In genomic region chr12:53752651-53753050, GRCh38 we compare ENCODE assay signal across 20 cellular contexts. TPM values are rescaled to one million over a fixed set of nuclear protein-coding genes. Genes with fewer than 3 reads are reported as not detected.
A peak's percentile ranks its signal among the peaks of the same experiment; 100 is the strongest.
DNase-seq lines count a peak whose midpoint lies in the region; ATAC-seq, FAIRE-seq and TF ChIP-seq lines count a peak whose summit lies in the region.
"Had no signal": no experiment of that assay in that cellular context is flagged by ENCODE, and none has a peak within 500 bp of the region (broad histone marks: within the 10 kb centered on the region; RNA-seq: fewer than 3 reads in every experiment).

No MANE protein-coding gene starts in this region.

- no peak overlapping the region for H3K4me2 ChIP-seq in HepG2 (ENCODE audit: low read depth, low read length)
- peak overlapping the region; percentile 87 for H3K4me2 ChIP-seq in OCI-LY7 (ENCODE audit: low read length)
- H3K4me2 ChIP-seq: PC-9 had no signal

- TF ChIP-seq EP300 in HepG2 (IDR thresholded peaks at IDR 0.05; ENCODE audit: low read depth in 2 of 2, low read length in 2 of 2) = no peak
- no peak for TF ChIP-seq EP300 in HepG2 (CRISPR knock-in tag; IDR thresholded peaks at IDR 0.05; ENCODE audit: borderline replicate concordance)

- DNase-seq in HepG2 (ENCODE audit: low spot score) = no peak
- DNase-seq in right lobe of liver = no peak
- DNase-seq in OCI-LY7 (ENCODE audit: low spot score) = peak; percentile 42
- DNase-seq in NCI-H1930 (lab: John Stamatoyannopoulos, UW) = no peak
- no peak for DNase-seq in GM03348 (ENCODE audit: low spot score)
- DNase-seq in NCI-H1092 (lab: John Stamatoyannopoulos, UW) = no peak
- DNase-seq in activated CD8-positive, alpha-beta memory T cell treated with anti-CD3 and anti-CD28 coated beads, Interleukin-2, amount 50 U/mL, for 4 hours = no peak
- DNase-seq: BE2C; CD4-positive, alpha-beta T cell; DMS153; NCI-H1417 treated with DMSO at 0.1 percent for 48 hours; NCI-H2029; NCI-H345; NCI-H524 treated with DMSO at 0.1 percent for 48 hours; PC-9 had no signal

- ATAC-seq in HepG2 (no peak), right lobe of liver (no peak)

- in situ Hi-C loops in HepG2 (cut with HindIII; ENCODE audit: extremely low pct_ligation_motif_present, low pct_unique_long_range_greater_than_20kb) = loop anchor here (10.0 kb wide), 1 partner anchor 462 kb away; no protein-coding TSS in a partner anchor

- POLR2A ChIA-PET in HepG2 (lab: Yijun Ruan, JAX) = no interaction called here
- POLR2A ChIA-PET in OCI-LY7 (lab: Charles Lee) = interaction anchor here (0.6 to 1.5 kb wide), 3 partner anchors 19 to 265 kb away, joined by 3 to 5 read pairs (median 4); partner anchors contain the start of gene ATP5MC2

- no peak for FAIRE-seq in HepG2 (lab: Jason Lieb, UNC)
- FAIRE-seq: GM12892, HTR-8/SVneo had no signal

- H3K9ac ChIP-seq in HepG2 (ENCODE audit: insufficient read depth, low read depth, low read length) (no peak overlapping the region), iPS-20b (ENCODE audit: low read depth, low read length) (no peak overlapping the region)

- H2AFZ ChIP-seq in HepG2 (ENCODE audit: low read length) (no peak overlapping the region), OCI-LY7 (ENCODE audit: low read length) (peak overlapping the region; percentile 7; the same call in 1 of the 2 replicates)
- H2AFZ ChIP-seq: PC-9 had no signal

- H3K9me3 ChIP-seq in HepG2 (ENCODE audit: low read length) = no peaks in the 10 kb centered on the region
- H3K9me3 ChIP-seq in right lobe of liver = no peaks in the 10 kb centered on the region
- no peaks in the 10 kb centered on the region for H3K9me3 ChIP-seq in OCI-LY7 (ENCODE audit: low read length)
- no peaks in the 10 kb centered on the region for H3K9me3 ChIP-seq in iPS-20b (ENCODE audit: insufficient read depth, low read depth, low read length)
- H3K9me3 ChIP-seq: BE2C, HAP-1 had no signal

- TF ChIP-seq RAD21 in HepG2 (CRISPR knock-in tag; IDR thresholded peaks at IDR 0.05) = no peak

- H4K20me1 ChIP-seq in HepG2 (ENCODE audit: insufficient read depth, low read length) = no peaks in the 10 kb centered on the region
- H4K20me1 ChIP-seq in OCI-LY7 (ENCODE audit: insufficient read depth, low read length) = no peaks in the 10 kb centered on the region

- H3K4me3 ChIP-seq in HepG2 (replicated peaks in 1 of 3; ENCODE audit: insufficient read depth in 1 of 3, low read depth in 2 of 3, low read length in 3 of 3) (no peak overlapping the region), right lobe of liver (no peak overlapping the region), OCI-LY7 (ENCODE audit: low read depth, low read length, poor library complexity, severe bottlenecking) (peak overlapping the region; percentile 74), iPS-20b (ENCODE audit: low read length) (peak overlapping the region; percentile 71; the same call in 1 of the 2 replicates)
- H3K4me3 ChIP-seq: HAP-1, PC-9 had no signal

- CTCF ChIA-PET in HepG2 (lab: Yijun Ruan, JAX; ENCODE audit: low intra/inter-chr PET ratio, low total read pairs) (no interaction called here), OCI-LY7 (lab: Charles Lee; ENCODE audit: unreplicated experiment) (no interaction called here)

- no peaks in the 10 kb centered on the region for H3K36me3 ChIP-seq in HepG2 (replicated peaks in 1 of 2; ENCODE audit: control insufficient read depth in 1 of 2, insufficient read depth in 2 of 2, low read length in 2 of 2)
- H3K36me3 ChIP-seq in right lobe of liver = no peaks in the 10 kb centered on the region
- no peaks in the 10 kb centered on the region for H3K36me3 ChIP-seq in OCI-LY7 (ENCODE audit: insufficient read depth, low read length)
- no peaks in the 10 kb centered on the region for H3K36me3 ChIP-seq in iPS-20b (ENCODE audit: insufficient read depth, low read depth, low read length)
- H3K36me3 ChIP-seq: BE2C, HAP-1 had no signal

- TF ChIP-seq POLR2A in HepG2 (IDR thresholded peaks at IDR 0.05; ENCODE audit: insufficient read depth in 1 of 2, low read depth in 2 of 2, low read length in 2 of 2) = no peak
- TF ChIP-seq POLR2A in right lobe of liver (IDR thresholded peaks at IDR 0.05) = no peak

- no peaks in the 10 kb centered on the region for H3K9me2 ChIP-seq in OCI-LY7 (ENCODE audit: insufficient read depth, low read length)

- H3K79me2 ChIP-seq in HepG2 (ENCODE audit: insufficient read depth, low read length) (no peaks in the 10 kb centered on the region), OCI-LY7 (ENCODE audit: insufficient read depth, low read depth, low read length) (peaks cover 34% of the 10 kb centered on the region; the same call in 1 of the 2 replicates)

- intact Hi-C loops in HepG2 (cut with micrococcal nuclease; ENCODE audit: unreplicated experiment) (no loop called here), right lobe of liver (cut with DNase I) (no loop called here), OCI-LY7 (cut with micrococcal nuclease; ENCODE audit: unreplicated experiment) (loop anchor here (5.0 to 10.0 kb wide), 4 partner anchors 125 to 748 kb away; partner anchors contain the start of genes ATF7, EIF4B and ITGB7)

- H3K27ac ChIP-seq in HepG2 (ENCODE audit: extremely low read length, insufficient read depth, low read length) = no peak overlapping the region
- H3K27ac ChIP-seq in right lobe of liver = no peak overlapping the region
- peak overlapping the region; percentile 94 for H3K27ac ChIP-seq in OCI-LY7 (ENCODE audit: low read depth, low read length, poor library complexity, severe bottlenecking)
- H3K27ac ChIP-seq in iPS-20b (ENCODE audit: low read length) = no peak overlapping the region
- H3K27ac ChIP-seq: PC-9 had no signal

- 51% methylated on average over 3 of the region's 3 CpGs for WGBS in HepG2 (ENCODE audit: low lambda C conversion rate)
- 70% methylated on average over 2 of the region's 3 CpGs for WGBS in right lobe of liver (ENCODE audit: insufficient coverage, low coverage, low lambda C conversion rate, missing lambda C conversion rate)

- TF ChIP-seq CTCF in HepG2 (CRISPR knock-in tag; IDR thresholded peaks at IDR 0.05) = no peak
- TF ChIP-seq CTCF in right lobe of liver (IDR thresholded peaks at IDR 0.05) = no peak
- TF ChIP-seq CTCF in OCI-LY7 (conservative IDR thresholded peaks at IDR 0.05; ENCODE audit: low read length) = no peak

- peaks cover 6 to 92% of the 10 kb centered on the region in 2 experiments; a peak in 4 of 5 replicates for H3K27me3 ChIP-seq in HepG2 (ENCODE audit: control insufficient read depth in 1 of 2, insufficient read depth in 2 of 2, low read length in 2 of 2)
- peaks cover 0 to 16% of the 10 kb centered on the region in 2 donors for H3K27me3 ChIP-seq in right lobe of liver
- H3K27me3 ChIP-seq in iPS-20b (ENCODE audit: insufficient read depth, low read length) = peaks cover 98% of the 10 kb centered on the region

- H3K4me1 ChIP-seq in HepG2 (ENCODE audit: insufficient read depth, low read length) (peaks cover 23% of the 10 kb centered on the region), right lobe of liver (peaks cover 0 to 13% (median 6%) of the 10 kb centered on the region in 4 donors), OCI-LY7 (ENCODE audit: insufficient read depth, low read length, poor library complexity, severe bottlenecking) (peaks cover 91% of the 10 kb centered on the region), iPS-20b (ENCODE audit: insufficient read depth, low read length) (peaks cover 24% of the 10 kb centered on the region; the same call in 1 of the 2 replicates)

- BruUV-seq in HepG2 (replicated peaks; lab: Mats Ljungman, UMichigan) (no TSS peak), OCI-LY7 (replicated peaks; lab: Mats Ljungman, UMichigan) (no TSS peak)

RNA-seq across cellular contexts. Expression of gene CISTR, which starts 0.9 kb away (rescaled TPM):
- total RNA-seq in HepG2 (2016; rRNA removed; fragmentation: Illumina TruSeq; extraction: Trizol) (not detected in 2 replicates), right lobe of liver (not detected), OCI-LY7 (2022) (1.3 and 3.2 TPM in 2 replicates)
- not detected in 2 replicates for total RNA-seq in HepG2 (2016; cell fraction: cytosol; rRNA removed; fragmentation: Illumina TruSeq; extraction: Trizol; ENCODE audit: low read depth)
- total RNA-seq in HepG2 (2016; cell fraction: insoluble cytoplasmic fraction; rRNA removed; fragmentation: Illumina TruSeq; extraction: Trizol) = not detected in 2 replicates
- total RNA-seq in HepG2 (2016; cell fraction: membrane; rRNA removed; fragmentation: Illumina TruSeq; extraction: Trizol) = not detected in 2 replicates
- total RNA-seq in HepG2 (2016; cell fraction: nucleus; rRNA removed; fragmentation: Illumina TruSeq; extraction: Trizol) = not detected in 2 replicates
- not detected in 2 replicates for polyA plus RNA-seq in HepG2 (2011; rRNA removed)
- not detected in 2 replicates for polyA plus RNA-seq in HepG2 (2011; cell fraction: cytosol; rRNA removed)
- not detected in 2 replicates for polyA plus RNA-seq in HepG2 (2011; cell fraction: nucleus; rRNA removed)
- not detected in 2 replicates for polyA plus RNA-seq in HepG2 (2012)
- not detected in 2 replicates for polyA plus RNA-seq in HepG2 (2016; cell fraction: cytosol; fragmentation: Illumina TruSeq; extraction: Trizol; ENCODE audit: low read depth)
- not detected in 2 replicates for polyA plus RNA-seq in HepG2 (2016; cell fraction: insoluble cytoplasmic fraction; fragmentation: Illumina TruSeq; extraction: Trizol; ENCODE audit: low read depth)
- polyA plus RNA-seq in HepG2 (2016; cell fraction: membrane; fragmentation: Illumina TruSeq; extraction: Trizol; ENCODE audit: low read depth) = not detected in 2 replicates
- not detected in 2 replicates for polyA plus RNA-seq in HepG2 (2016; cell fraction: nucleus; fragmentation: Illumina TruSeq; extraction: Trizol; ENCODE audit: insufficient read depth, low read depth)
- not detected in 2 replicates for polyA minus RNA-seq in HepG2 (2011; rRNA and poly(A)+ RNA removed; ENCODE audit: low replicate concordance)
- polyA minus RNA-seq in HepG2 (2011; cell fraction: cytosol; rRNA and poly(A)+ RNA removed) = not detected in 2 replicates
- polyA minus RNA-seq in HepG2 (2011; cell fraction: nucleus; rRNA and poly(A)+ RNA removed) = not detected in 2 replicates
- 0.67 and 0.76 TPM in 2 replicates for total RNA-seq in OCI-LY7 (2014; rRNA removed; shearing (Covaris generic))
- total RNA-seq: A172; CD4-positive, alpha-beta T cell; PC-9 had no signal

RNA-seq across cellular contexts. Expression of gene CALCOCO1, which starts 25.4 kb away (rescaled TPM):
- total RNA-seq in HepG2 (2016; rRNA removed; fragmentation: Illumina TruSeq; extraction: Trizol) (4.9 and 7.7 TPM in 2 replicates), right lobe of liver (10 to 100 TPM; 25.4 to 53.7 (median 34.2) TPM), OCI-LY7 (2022) (25.1 and 30.9 TPM in 2 replicates)
- total RNA-seq in HepG2 (2016; cell fraction: cytosol; rRNA removed; fragmentation: Illumina TruSeq; extraction: Trizol; ENCODE audit: low read depth) = 0.81 and 0.88 TPM in 2 replicates
- total RNA-seq in HepG2 (2016; cell fraction: insoluble cytoplasmic fraction; rRNA removed; fragmentation: Illumina TruSeq; extraction: Trizol) = 5.4 and 6.9 TPM in 2 replicates
- 1.0 and 1.4 TPM in 2 replicates for total RNA-seq in HepG2 (2016; cell fraction: membrane; rRNA removed; fragmentation: Illumina TruSeq; extraction: Trizol)
- 10.7 and 11.7 TPM in 2 replicates for total RNA-seq in HepG2 (2016; cell fraction: nucleus; rRNA removed; fragmentation: Illumina TruSeq; extraction: Trizol)
- polyA plus RNA-seq in HepG2 (2011; rRNA removed) = 47.7 and 57.2 TPM in 2 replicates
- polyA plus RNA-seq in HepG2 (2011; cell fraction: cytosol; rRNA removed) = 19.0 and 25.5 TPM in 2 replicates
- polyA plus RNA-seq in HepG2 (2011; cell fraction: nucleus; rRNA removed) = 439 and 465 TPM in 2 replicates
- 33.3 and 36.8 TPM in 2 replicates for polyA plus RNA-seq in HepG2 (2012)
- polyA plus RNA-seq in HepG2 (2016; cell fraction: cytosol; fragmentation: Illumina TruSeq; extraction: Trizol; ENCODE audit: low read depth) = 0.11 and 0.44 TPM in 2 replicates
- polyA plus RNA-seq in HepG2 (2016; cell fraction: insoluble cytoplasmic fraction; fragmentation: Illumina TruSeq; extraction: Trizol; ENCODE audit: low read depth) = 3.8 and 4.3 TPM in 2 replicates
- polyA plus RNA-seq in HepG2 (2016; cell fraction: membrane; fragmentation: Illumina TruSeq; extraction: Trizol; ENCODE audit: low read depth) = 0.77 and 1.1 TPM in 2 replicates
- 21.6 and 24.3 TPM in 2 replicates for polyA plus RNA-seq in HepG2 (2016; cell fraction: nucleus; fragmentation: Illumina TruSeq; extraction: Trizol; ENCODE audit: insufficient read depth, low read depth)
- 53.0 and 73.1 TPM in 2 replicates for polyA minus RNA-seq in HepG2 (2011; rRNA and poly(A)+ RNA removed; ENCODE audit: low replicate concordance)
- 5.3 and 6.5 TPM in 2 replicates for polyA minus RNA-seq in HepG2 (2011; cell fraction: cytosol; rRNA and poly(A)+ RNA removed)
- 71.2 and 84.0 TPM in 2 replicates for polyA minus RNA-seq in HepG2 (2011; cell fraction: nucleus; rRNA and poly(A)+ RNA removed)
- total RNA-seq in OCI-LY7 (2014; rRNA removed; shearing (Covaris generic)) = 12.8 and 18.9 TPM in 2 replicates

Comparison
In these comparisons a context has a peak if more than half of its experiments do, and no peak if none do; other contexts are left out.
1. H3K4me3 ChIP-seq: peak in OCI-LY7 (single experiment) and iPS-20b (single experiment); none in HepG2 (0 of 3) and right lobe of liver (0 of 3).